Comparison of ENCODE assay signal across 1 cellular context in genomic region chr2:128562471-128563347, GRCh38.
TF ChIP-seq lines count a peak whose summit lies in the region.

No MANE protein-coding gene starts in this region.

TF ChIP-seq in endothelial cell of umbilical vein, 7 proteins besides CTCF, POLR2A, EP300 and RAD21 (continued from another document):
- TF ChIP-seq EZH2 (IDR thresholded peaks at IDR 0.05; ENCODE audit: borderline replicate concordance, low read depth, low read length, severe bottlenecking) (no peak), MAX (IDR thresholded peaks at IDR 0.05; ENCODE audit: insufficient read depth, insufficient read length) (no peak)
